In genomic region chr7:44080118-44080517, GRCh38 we compare ENCODE assay signal across 24 cellular contexts. TPM values are rescaled to one million over a fixed set of nuclear protein-coding genes. Genes with fewer than 3 reads are reported as not detected.
A peak's percentile ranks its signal among the peaks of the same experiment; 100 is the strongest.
DNase-seq lines count a peak whose midpoint lies in the region; ATAC-seq and TF ChIP-seq lines count a peak whose summit lies in the region.
"Had no signal": no experiment of that assay in that cellular context is flagged by ENCODE, and none has a peak within 500 bp of the region (broad histone marks: within the 10 kb centered on the region; RNA-seq: fewer than 3 reads in every experiment).

No MANE protein-coding gene starts in this region.

- H3K27me3 Mint-ChIP-seq in stimulated activated naive CD8-positive, alpha-beta T cell treated with anti-CD3 and anti-CD28 coated beads, Interleukin-15, Interleukin-2, amounts not matched to agents 100 ng/mL and 50 ng/mL, for 24 hours: no peaks in the 10 kb centered on the region
- H3K27me3 Mint-ChIP-seq in stimulated activated naive CD8-positive, alpha-beta T cell treated with anti-CD3 and anti-CD28 coated beads, Interleukin-15, amount 100 ng/mL, for 72 hours: no peaks in the 10 kb centered on the region
- H3K27me3 Mint-ChIP-seq in naive thymus-derived CD4-positive, alpha-beta T cell: peaks cover 0 to 4% (median 0%) of the 10 kb centered on the region in 5 donors
- no peaks in the 10 kb centered on the region for H3K27me3 Mint-ChIP-seq in activated CD4-positive, alpha-beta T cell treated with anti-CD3 and anti-CD28 coated beads, Interleukin-2, amount 10 ng/mL, durations not matched to agents 24 days and 14 days

- POLR2A ChIA-PET in naive thymus-derived CD4-positive, alpha-beta T cell (lab: Charles Lee): interaction anchor here (0.9 to 4.3 kb wide), 6 partner anchors 13 to 671 kb away, joined by 3 to 53 read pairs (median 5); partner anchors contain the start of genes DBNL and PGAM2

- H3K36me3 ChIP-seq in adipocyte (ENCODE audit: control insufficient read depth, insufficient read depth, low read length, severe bottlenecking): peaks cover 54% of the 10 kb centered on the region
- peaks cover 15 to 56% (median 23%) of the 10 kb centered on the region in 3 experiments for H3K36me3 ChIP-seq in naive thymus-derived CD4-positive, alpha-beta T cell (ENCODE audit: control insufficient read depth in 2 of 3, insufficient read depth in 3 of 3, low read length in 3 of 3)
- peaks cover 25% of the 10 kb centered on the region for H3K36me3 ChIP-seq in colonic mucosa

- no peak for ATAC-seq in stimulated activated naive CD8-positive, alpha-beta T cell treated with anti-CD3 and anti-CD28 coated beads, Interleukin-15, amount 100 ng/mL, for 72 hours
- ATAC-seq in naive thymus-derived CD4-positive, alpha-beta T cell: no peak

- TF ChIP-seq CTCF in colonic mucosa (IDR thresholded peaks at IDR 0.05): no peak

- DNase-seq in stimulated activated naive CD8-positive, alpha-beta T cell treated with anti-CD3 and anti-CD28 coated beads, Interleukin-15, amount 100 ng/mL, for 72 hours: no peak
- DNase-seq in adipocyte (ENCODE audit: low read depth) (no peak), NCI-H345 (lab: John Stamatoyannopoulos, UW) (no peak), colonic mucosa (no peak)
- no peak for DNase-seq in naive thymus-derived CD4-positive, alpha-beta T cell
- no peak for DNase-seq in effector CD8-positive, alpha-beta T cell (lab: John Stamatoyannopoulos, UW)
- DNase-seq in activated CD4-positive, alpha-beta T cell treated with anti-CD3 and anti-CD28 coated beads, Interleukin-2, amount 10 ng/mL, durations not matched to agents 24 days and 14 days: no peak
- DNase-seq: activated CD4-positive, alpha-beta T cell treated with anti-CD3 and anti-CD28 coated beads, Interleukin-2, amount 50 U/mL, for 48 hours; activated naive CD8-positive, alpha-beta T cell treated with anti-CD3 and anti-CD28 coated beads for 36 hours; HFFc6; IMR-90; mesendoderm; NCI-H2081 treated with DMSO at 0.1 percent for 48 hours; NCI-H510A; SIG-M5; stimulated activated CD4-positive, alpha-beta T cell treated with anti-CD3 and anti-CD28 coated beads, Interleukin-4, amount 100 ng/mL, for 4 hours had no signal

- H3K4me3 Mint-ChIP-seq in stimulated activated naive CD8-positive, alpha-beta T cell treated with anti-CD3 and anti-CD28 coated beads, Interleukin-15, Interleukin-2, amounts not matched to agents 100 ng/mL and 50 ng/mL, for 24 hours: peak overlapping the region; percentile 17
- H3K4me3 Mint-ChIP-seq in stimulated activated naive CD8-positive, alpha-beta T cell treated with anti-CD3 and anti-CD28 coated beads, Interleukin-15, amount 100 ng/mL, for 72 hours: peak overlapping the region in 1 of 2 donors; percentile 86
- peak overlapping the region in 2 of 10 donors; percentile 16 to 26 for H3K4me3 Mint-ChIP-seq in naive thymus-derived CD4-positive, alpha-beta T cell
- no peak overlapping the region for H3K4me3 Mint-ChIP-seq in activated CD4-positive, alpha-beta T cell treated with anti-CD3 and anti-CD28 coated beads, Interleukin-2, amount 10 ng/mL, durations not matched to agents 24 days and 14 days

- peaks cover 59% of the 10 kb centered on the region for H3K4me1 Mint-ChIP-seq in stimulated activated naive CD8-positive, alpha-beta T cell treated with anti-CD3 and anti-CD28 coated beads, Interleukin-15, Interleukin-2, amounts not matched to agents 100 ng/mL and 50 ng/mL, for 24 hours (ENCODE audit: low read depth)
- peaks cover 81% of the 10 kb centered on the region for H3K4me1 Mint-ChIP-seq in stimulated activated naive CD8-positive, alpha-beta T cell treated with anti-CD3 and anti-CD28 coated beads, Interleukin-15, amount 100 ng/mL, for 72 hours
- H3K4me1 Mint-ChIP-seq in naive thymus-derived CD4-positive, alpha-beta T cell: peaks cover 14 to 36% (median 20%) of the 10 kb centered on the region in 7 donors
- H3K4me1 Mint-ChIP-seq in activated CD4-positive, alpha-beta T cell treated with anti-CD3 and anti-CD28 coated beads, Interleukin-2, amount 10 ng/mL, durations not matched to agents 24 days and 14 days: peaks cover 29% of the 10 kb centered on the region

- no peaks in the 10 kb centered on the region for H3K9me3 Mint-ChIP-seq in stimulated activated naive CD8-positive, alpha-beta T cell treated with anti-CD3 and anti-CD28 coated beads, Interleukin-15, Interleukin-2, amounts not matched to agents 100 ng/mL and 50 ng/mL, for 24 hours
- no peaks in the 10 kb centered on the region for H3K9me3 Mint-ChIP-seq in stimulated activated naive CD8-positive, alpha-beta T cell treated with anti-CD3 and anti-CD28 coated beads, Interleukin-15, amount 100 ng/mL, for 72 hours
- H3K9me3 Mint-ChIP-seq in naive thymus-derived CD4-positive, alpha-beta T cell: no peaks in the 10 kb centered on the region
- no peaks in the 10 kb centered on the region for H3K9me3 Mint-ChIP-seq in activated CD4-positive, alpha-beta T cell treated with anti-CD3 and anti-CD28 coated beads, Interleukin-2, amount 10 ng/mL, durations not matched to agents 24 days and 14 days
- H3K9me3 Mint-ChIP-seq: activated naive CD8-positive, alpha-beta T cell treated with anti-CD3 and anti-CD28 coated beads for 36 hours; dendritic cell treated with granulocyte-macrophage colony-stimulating factor and Interleukin-4, amounts not matched to agents 40 ng/mL and 50 ng/mL, for 4 days; HFFc6 had no signal

- H3K4me1 ChIP-seq in adipocyte (ENCODE audit: control insufficient read depth, insufficient read depth, low read length) (peaks cover 28% of the 10 kb centered on the region), colonic mucosa (peaks cover 7% of the 10 kb centered on the region)
- H3K4me1 ChIP-seq in naive thymus-derived CD4-positive, alpha-beta T cell (ENCODE audit: control insufficient read depth in 2 of 2, insufficient read depth in 2 of 2, low read length in 2 of 2): peaks cover 15 to 16% of the 10 kb centered on the region in 2 donors

- H3K27me3 ChIP-seq in adipocyte (replicated peaks; ENCODE audit: control insufficient read depth, insufficient read depth, low read length) (no peaks in the 10 kb centered on the region), colonic mucosa (no peaks in the 10 kb centered on the region)
- no peaks in the 10 kb centered on the region for H3K27me3 ChIP-seq in naive thymus-derived CD4-positive, alpha-beta T cell (ENCODE audit: control insufficient read depth in 2 of 2, insufficient read depth in 2 of 2, low read length in 2 of 2)
- H3K27me3 ChIP-seq: suprapubic skin, vagina had no signal

- H3K4me3 ChIP-seq in adipocyte (ENCODE audit: low read length) (peak overlapping the region; percentile 95), colonic mucosa (no peak overlapping the region)
- no peak overlapping the region for H3K4me3 ChIP-seq in naive thymus-derived CD4-positive, alpha-beta T cell (ENCODE audit: low read length)
- H3K4me3 ChIP-seq: suprapubic skin, vagina had no signal

- H3K9ac ChIP-seq in adipocyte (ENCODE audit: low read length) (no peak overlapping the region), colonic mucosa (ENCODE audit: low read depth in 2 of 2, low read length in 2 of 2) (no peak overlapping the region)

- H3K9me3 ChIP-seq in adipocyte (ENCODE audit: control insufficient read depth, low read length) (no peaks in the 10 kb centered on the region), colonic mucosa (no peaks in the 10 kb centered on the region)
- no peaks in the 10 kb centered on the region for H3K9me3 ChIP-seq in naive thymus-derived CD4-positive, alpha-beta T cell (ENCODE audit: control insufficient read depth in 2 of 3, low read length in 3 of 3)
- H3K9me3 ChIP-seq: suprapubic skin, vagina had no signal

- intact Hi-C loops in naive thymus-derived CD4-positive, alpha-beta T cell (cut with micrococcal nuclease): loop anchor here (5.0 to 10.0 kb wide), 6 partner anchors 213 to 1035 kb away; partner anchors contain the start of genes TBRG4 (in 2 of the 2), MRPS24 (in 1 of the 2), MYO1G (in 1 of the 2) and PPIA (in 1 of the 2)
- intact Hi-C loops in colonic mucosa (cut with DNase I): loop anchor here (5.0 kb wide), 1 partner anchor 42 kb away; the partner anchor contains the start of gene POLD2
- intact Hi-C loops in activated CD4-positive, alpha-beta T cell treated with anti-CD3 and anti-CD28 coated beads, Interleukin-2, amount 10 ng/mL, durations not matched to agents 24 days and 14 days (cut with micrococcal nuclease): loop anchor here (5.0 kb wide), 2 partner anchors 177 to 502 kb away; partner anchors contain the start of gene TMED4

- peak overlapping the region; percentile 11 for H3K27ac ChIP-seq in naive thymus-derived CD4-positive, alpha-beta T cell (ENCODE audit: low read depth, low read length)
- no peak overlapping the region for H3K27ac ChIP-seq in colonic mucosa
- H3K27ac ChIP-seq: suprapubic skin, vagina had no signal

- CTCF ChIA-PET in naive thymus-derived CD4-positive, alpha-beta T cell (lab: Charles Lee): interaction anchor here (0.6 kb wide), 1 partner anchor 116 kb away, joined by 3 read pairs; no protein-coding TSS in a partner anchor

- H3K27ac Mint-ChIP-seq in stimulated activated naive CD8-positive, alpha-beta T cell treated with anti-CD3 and anti-CD28 coated beads, Interleukin-15, Interleukin-2, amounts not matched to agents 100 ng/mL and 50 ng/mL, for 24 hours: no peak overlapping the region
- no peak overlapping the region for H3K27ac Mint-ChIP-seq in stimulated activated naive CD8-positive, alpha-beta T cell treated with anti-CD3 and anti-CD28 coated beads, Interleukin-15, amount 100 ng/mL, for 72 hours
- peak overlapping the region in 1 of 9 donors; percentile 59 for H3K27ac Mint-ChIP-seq in naive thymus-derived CD4-positive, alpha-beta T cell
- H3K27ac Mint-ChIP-seq in activated CD4-positive, alpha-beta T cell treated with anti-CD3 and anti-CD28 coated beads, Interleukin-2, amount 10 ng/mL, durations not matched to agents 24 days and 14 days: no peak overlapping the region

- H3K36me3 Mint-ChIP-seq in stimulated activated naive CD8-positive, alpha-beta T cell treated with anti-CD3 and anti-CD28 coated beads, Interleukin-15, Interleukin-2, amounts not matched to agents 100 ng/mL and 50 ng/mL, for 24 hours (ENCODE audit: low read depth): peaks cover 50% of the 10 kb centered on the region
- peaks cover 5 to 24% (median 13%) of the 10 kb centered on the region in 5 donors for H3K36me3 Mint-ChIP-seq in naive thymus-derived CD4-positive, alpha-beta T cell
- peaks cover 34% of the 10 kb centered on the region for H3K36me3 Mint-ChIP-seq in activated CD4-positive, alpha-beta T cell treated with anti-CD3 and anti-CD28 coated beads, Interleukin-2, amount 10 ng/mL, durations not matched to agents 24 days and 14 days (ENCODE audit: low read depth)

RNA-seq across cellular contexts. Expression of gene POLM, which starts 2.2 kb away (rescaled TPM):
- 10 to 100 TPM; 33.9 to 77.1 (median 48.9) TPM for total RNA-seq in naive thymus-derived CD4-positive, alpha-beta T cell
- polyA plus RNA-seq in naive thymus-derived CD4-positive, alpha-beta T cell: 10 to 100 TPM; 18.2 to 20.4 TPM
- total RNA-seq in colonic mucosa: 10 to 100 TPM; 17.2 to 25.9 TPM
- 39.3 and 41.9 TPM in 2 replicates for total RNA-seq in activated CD4-positive, alpha-beta T cell treated with anti-CD3 and anti-CD28 coated beads, Interleukin-2, amount 10 ng/mL, durations not matched to agents 24 days and 14 days

RNA-seq across cellular contexts. Expression of gene PGAM2, which starts 14.8 kb away (rescaled TPM):
- total RNA-seq in naive thymus-derived CD4-positive, alpha-beta T cell: 1 to 10 TPM in 4 of 5 experiments, under 1 TPM in 1; 0.73 to 3.1 (median 1.8) TPM
- not detected for polyA plus RNA-seq in naive thymus-derived CD4-positive, alpha-beta T cell
- under 1 TPM; 0.29 to 0.52 TPM for total RNA-seq in colonic mucosa
- total RNA-seq in activated CD4-positive, alpha-beta T cell treated with anti-CD3 and anti-CD28 coated beads, Interleukin-2, amount 10 ng/mL, durations not matched to agents 24 days and 14 days: 0.42 TPM in 1 of 2 replicates, not detected in the other
- total RNA-seq: endothelial cell of umbilical vein, IMR-90, pulmonary artery endothelial cell, vagina had no signal
- polyA plus RNA-seq: AG04450, IMR-90, keratinocyte had no signal

RNA-seq across cellular contexts. Expression of gene AEBP1, which starts 24.0 kb away (rescaled TPM):
- total RNA-seq in naive thymus-derived CD4-positive, alpha-beta T cell: 10 to 100 TPM in 4 of 5 experiments, 1 to 10 TPM in 1; 7.7 to 33.1 (median 27.5) TPM
- 10 to 100 TPM in 1 of 2 donors, 1 to 10 TPM in 1; 3.0 to 13.5 TPM for polyA plus RNA-seq in naive thymus-derived CD4-positive, alpha-beta T cell
- 10 to 100 TPM; 21.4 to 30.4 TPM for total RNA-seq in colonic mucosa
- 21.6 and 22.2 TPM in 2 replicates for total RNA-seq in activated CD4-positive, alpha-beta T cell treated with anti-CD3 and anti-CD28 coated beads, Interleukin-2, amount 10 ng/mL, durations not matched to agents 24 days and 14 days

RNA-seq across cellular contexts. Expression of gene DBNL, which starts 35.6 kb away (rescaled TPM):
- total RNA-seq in naive thymus-derived CD4-positive, alpha-beta T cell: 100 to 1,000 TPM; 112 to 182 (median 164) TPM
- polyA plus RNA-seq in naive thymus-derived CD4-positive, alpha-beta T cell: 100 to 1,000 TPM; 171 to 217 TPM
- total RNA-seq in colonic mucosa: 100 to 1,000 TPM in 1 of 2 donors, 10 to 100 TPM in 1; 81.4 to 106 TPM
- total RNA-seq in activated CD4-positive, alpha-beta T cell treated with anti-CD3 and anti-CD28 coated beads, Interleukin-2, amount 10 ng/mL, durations not matched to agents 24 days and 14 days: 127 and 131 TPM in 2 replicates

RNA-seq across cellular contexts. Expression of gene POLD2, which starts 43.2 kb away (rescaled TPM):
- total RNA-seq in naive thymus-derived CD4-positive, alpha-beta T cell: 100 to 1,000 TPM in 1 of 5 experiments, 10 to 100 TPM in 4; 55.1 to 118 (median 69.2) TPM
- 10 to 100 TPM; 78.1 to 94.8 TPM for polyA plus RNA-seq in naive thymus-derived CD4-positive, alpha-beta T cell
- 100 to 1,000 TPM in 1 of 2 donors, 10 to 100 TPM in 1; 54.8 to 161 TPM for total RNA-seq in colonic mucosa
- total RNA-seq in activated CD4-positive, alpha-beta T cell treated with anti-CD3 and anti-CD28 coated beads, Interleukin-2, amount 10 ng/mL, durations not matched to agents 24 days and 14 days: 259 and 286 TPM in 2 replicates
